25 cellular contexts compared by ENCODE assay signal in the genomic region with DNA sequence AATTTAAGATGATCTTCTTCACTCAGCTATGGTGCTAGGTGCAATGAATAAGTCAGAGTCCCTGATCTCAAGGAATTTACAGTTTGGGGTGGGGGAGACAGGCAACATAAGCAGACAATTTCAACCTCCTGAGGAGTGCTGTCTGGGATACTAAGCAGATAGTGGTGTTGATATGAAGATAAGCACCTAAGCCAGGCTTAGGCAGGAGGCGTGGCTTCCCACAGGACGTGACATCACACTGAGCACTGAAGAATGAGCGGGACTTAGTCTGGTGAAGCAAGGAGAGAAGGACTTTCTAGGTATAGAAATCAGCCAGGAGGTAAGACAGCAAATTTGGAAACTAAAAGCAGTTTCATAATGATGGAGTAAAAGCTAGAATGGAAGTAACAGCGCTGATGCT. TPM values are rescaled to one million over a fixed set of nuclear protein-coding genes. Genes with fewer than 3 reads are reported as not detected.
A peak's percentile ranks its signal among the peaks of the same experiment; 100 is the strongest.
DNase-seq lines count a peak whose midpoint lies in the region; ATAC-seq, FAIRE-seq and TF ChIP-seq lines count a peak whose summit lies in the region.
"Had no signal": no experiment of that assay in that cellular context is flagged by ENCODE, and none has a peak within 500 bp of the region (broad histone marks: within the 10 kb centered on the region; RNA-seq: fewer than 3 reads in every experiment).

No MANE protein-coding gene starts in this region.

- H3K27ac ChIP-seq in DOHH2 (ENCODE audit: low read depth, low read length) (no peak overlapping the region), SU-DHL-6 (ENCODE audit: low read depth, low read length) (no peak overlapping the region), K562 (ENCODE audit: extremely low read depth, low read depth, low read length) (no peak overlapping the region), right lobe of liver (no peak overlapping the region)
- H3K27ac ChIP-seq: BLaER1, gastrocnemius medialis had no signal

- H3K4me2 ChIP-seq in DOHH2 (ENCODE audit: low read length): peak overlapping the region; percentile 36; the same call in 1 of the 2 replicates
- no peak overlapping the region for H3K4me2 ChIP-seq in SU-DHL-6 (ENCODE audit: low read depth, low read length, poor library complexity, severe bottlenecking)
- peak overlapping the region; percentile 62 for H3K4me2 ChIP-seq in K562 (ENCODE audit: insufficient read depth, low read length)
- H3K4me2 ChIP-seq: BLaER1 had no signal

- no TSS peak for BruUV-seq in K562 (replicated peaks; lab: Mats Ljungman, UMichigan)

- H3K27me3 ChIP-seq in DOHH2 (ENCODE audit: control insufficient read depth, low read length) (peaks cover 21% of the 10 kb centered on the region), SU-DHL-6 (ENCODE audit: low read length) (no peaks in the 10 kb centered on the region), K562 (ENCODE audit: control insufficient read depth in 2 of 2, insufficient read depth in 2 of 2, low read length in 2 of 2) (no peaks in the 10 kb centered on the region), right lobe of liver (peaks cover 0 to 16% of the 10 kb centered on the region in 2 donors)

- FAIRE-seq in K562 (lab: Jason Lieb, UNC): peak; percentile 88
- FAIRE-seq: H54 had no signal

- intact Hi-C loops in activated CD4-positive, alpha-beta T cell treated with anti-CD3 and anti-CD28 coated beads, Interleukin-2, amount 10 ng/mL, durations not matched to agents 24 days and 14 days (cut with micrococcal nuclease): no loop called here
- intact Hi-C loops in K562 (cut with micrococcal nuclease) (no loop called here), right lobe of liver (cut with DNase I) (no loop called here)

- TF ChIP-seq CTCF in DOHH2 (IDR thresholded peaks at IDR 0.05; ENCODE audit: low read depth, low read length, poor library complexity, severe bottlenecking) (no peak), SU-DHL-6 (IDR thresholded peaks at IDR 0.05; ENCODE audit: insufficient read depth, low read length, poor library complexity, severe bottlenecking) (no peak), K562 (IDR thresholded peaks at IDR 0.05 in 2 of 3, conservative IDR thresholded peaks at IDR 0.05 in 1 of 3; ENCODE audit: insufficient read depth in 2 of 3, low read depth in 1 of 3, low read length in 3 of 3) (no peak), right lobe of liver (IDR thresholded peaks at IDR 0.05) (no peak)

- H3K9me2 ChIP-seq in DOHH2 (replicated peaks; ENCODE audit: control insufficient read depth, low read length) (no peaks in the 10 kb centered on the region), SU-DHL-6 (replicated peaks; ENCODE audit: insufficient read depth, low read length) (no peaks in the 10 kb centered on the region)

- H2AFZ ChIP-seq in SU-DHL-6 (ENCODE audit: low read depth, low read length, severe bottlenecking) (peak overlapping the region; percentile 88), K562 (ENCODE audit: low read depth, low read length) (peak overlapping the region; percentile 87)

- no peak overlapping the region for H3K4me3 Mint-ChIP-seq in activated CD4-positive, alpha-beta T cell treated with anti-CD3 and anti-CD28 coated beads, Interleukin-2, amount 10 ng/mL, durations not matched to agents 24 days and 14 days
- H3K4me3 Mint-ChIP-seq: naive thymus-derived CD8-positive, alpha-beta T cell; T-cell had no signal

- in situ Hi-C loops in K562 (cut with MboI): no loop called here

- no peaks in the 10 kb centered on the region for H3F3A ChIP-seq in DOHH2 (ENCODE audit: control insufficient read depth, insufficient read depth)
- no peaks in the 10 kb centered on the region for H3F3A ChIP-seq in SU-DHL-6 (ENCODE audit: insufficient read depth)

- no peak overlapping the region for H3K9ac ChIP-seq in SU-DHL-6 (ENCODE audit: low read length)
- H3K9ac ChIP-seq in K562 (ENCODE audit: insufficient read depth in 1 of 2, low read depth in 2 of 2, low read length in 2 of 2): peak overlapping the region in 1 of 2 experiments; percentile 15; a peak in 2 of 4 replicates
- H3K9ac ChIP-seq: BLaER1 had no signal

- H3K4me1 Mint-ChIP-seq in activated CD4-positive, alpha-beta T cell treated with anti-CD3 and anti-CD28 coated beads, Interleukin-2, amount 10 ng/mL, durations not matched to agents 24 days and 14 days: peaks cover 21% of the 10 kb centered on the region

- no peaks in the 10 kb centered on the region for H3K79me2 ChIP-seq in DOHH2 (ENCODE audit: control insufficient read depth, low read length)
- no peaks in the 10 kb centered on the region for H3K79me2 ChIP-seq in SU-DHL-6 (ENCODE audit: insufficient read depth, low read length)
- no peaks in the 10 kb centered on the region for H3K79me2 ChIP-seq in K562 (ENCODE audit: control insufficient read depth, insufficient read depth, low read length)

- H3K27ac Mint-ChIP-seq in activated CD4-positive, alpha-beta T cell treated with anti-CD3 and anti-CD28 coated beads, Interleukin-2, amount 10 ng/mL, durations not matched to agents 24 days and 14 days: no peak overlapping the region
- H3K27ac Mint-ChIP-seq: naive thymus-derived CD8-positive, alpha-beta T cell; T-cell had no signal

- no peaks in the 10 kb centered on the region for H4K20me1 ChIP-seq in DOHH2 (ENCODE audit: control insufficient read depth, insufficient read depth, low read depth, low read length)
- H4K20me1 ChIP-seq in SU-DHL-6 (ENCODE audit: low read depth, low read length): no peaks in the 10 kb centered on the region
- no peaks in the 10 kb centered on the region for H4K20me1 ChIP-seq in K562 (replicated peaks; ENCODE audit: control insufficient read depth, insufficient read depth, low read length)

- no peaks in the 10 kb centered on the region for H3K9me3 ChIP-seq in DOHH2 (ENCODE audit: control insufficient read depth, insufficient read depth, low read length)
- H3K9me3 ChIP-seq in SU-DHL-6 (ENCODE audit: insufficient read depth, low read length): no peaks in the 10 kb centered on the region
- H3K9me3 ChIP-seq in K562 (replicated peaks; ENCODE audit: control insufficient read depth, insufficient read depth, low read depth, low read length): no peaks in the 10 kb centered on the region
- H3K9me3 ChIP-seq in right lobe of liver: no peaks in the 10 kb centered on the region
- H3K9me3 ChIP-seq: BLaER1, gastrocnemius medialis had no signal

- H3K9me1 ChIP-seq in K562 (ENCODE audit: control insufficient read depth, insufficient read depth, low read length): peaks cover 7% of the 10 kb centered on the region

- TF ChIP-seq POLR2A in K562 (conservative IDR thresholded peaks at IDR 0.05): no peak
- no peak for TF ChIP-seq POLR2A in right lobe of liver (IDR thresholded peaks at IDR 0.05)

- POLR2A ChIA-PET in K562 (lab: Yijun Ruan, JAX): interaction anchor here (0.7 to 1.2 kb wide), 3 partner anchors 25 to 37 kb away, joined by 3 to 5 read pairs (median 4); a partner anchor contains a TSS

- H3K4me3 ChIP-seq in DOHH2 (ENCODE audit: low read length) (no peak overlapping the region), SU-DHL-6 (ENCODE audit: insufficient read depth, low read length, poor library complexity, severe bottlenecking) (no peak overlapping the region), K562 (no peak overlapping the region), right lobe of liver (no peak overlapping the region)
- H3K4me3 ChIP-seq: BLaER1, gastrocnemius medialis had no signal

- H3K36me3 ChIP-seq in DOHH2 (ENCODE audit: control insufficient read depth, low read length) (no peaks in the 10 kb centered on the region), SU-DHL-6 (ENCODE audit: low read length) (no peaks in the 10 kb centered on the region), K562 (ENCODE audit: control insufficient read depth, insufficient read depth, low read length) (no peaks in the 10 kb centered on the region), right lobe of liver (no peaks in the 10 kb centered on the region)
- H3K36me3 ChIP-seq: BLaER1, gastrocnemius medialis had no signal

- TF ChIP-seq EP300 in K562 (IDR thresholded peaks at IDR 0.05; ENCODE audit: low read length): no peak

- TF ChIP-seq RAD21 in K562 (CRISPR knock-in tag; conservative IDR thresholded peaks at IDR 0.05 in 1 of 2, IDR thresholded peaks at IDR 0.05 in 1 of 2): no peak

- WGBS in K562 (ENCODE audit: insufficient coverage, low coverage, missing lambda C conversion rate): 24% methylated on average over 4 of the region's 4 CpGs
- 42% methylated on average over 4 of the region's 4 CpGs for WGBS in right lobe of liver (ENCODE audit: insufficient coverage, low coverage, low lambda C conversion rate, missing lambda C conversion rate)

- H3K27me3 Mint-ChIP-seq in activated CD4-positive, alpha-beta T cell treated with anti-CD3 and anti-CD28 coated beads, Interleukin-2, amount 10 ng/mL, durations not matched to agents 24 days and 14 days: peaks cover 41% of the 10 kb centered on the region

- ATAC-seq in K562: peak; percentile 8; the same call in 1 of the 3 replicates
- ATAC-seq in right lobe of liver: no peak
- ATAC-seq: gastrocnemius medialis; naive thymus-derived CD8-positive, alpha-beta T cell; T-cell had no signal

- H3K4me1 ChIP-seq in DOHH2 (ENCODE audit: control insufficient read depth, low read length) (peaks cover 17% of the 10 kb centered on the region), K562 (replicated peaks in 1 of 2; ENCODE audit: control insufficient read depth in 2 of 2, insufficient read depth in 2 of 2, low read length in 2 of 2) (peaks cover 29 to 30% of the 10 kb centered on the region in 2 experiments; a peak in 4 of 5 replicates), right lobe of liver (no peaks in the 10 kb centered on the region)

- CTCF ChIA-PET in K562 (lab: Yijun Ruan, JAX; ENCODE audit: low intra/inter-chr PET ratio): no interaction called here

- H3K9me3 Mint-ChIP-seq in activated CD4-positive, alpha-beta T cell treated with anti-CD3 and anti-CD28 coated beads, Interleukin-2, amount 10 ng/mL, durations not matched to agents 24 days and 14 days: no peaks in the 10 kb centered on the region
- H3K9me3 Mint-ChIP-seq: naive thymus-derived CD8-positive, alpha-beta T cell; T-cell had no signal

- no peaks in the 10 kb centered on the region for H3K36me3 Mint-ChIP-seq in activated CD4-positive, alpha-beta T cell treated with anti-CD3 and anti-CD28 coated beads, Interleukin-2, amount 10 ng/mL, durations not matched to agents 24 days and 14 days (ENCODE audit: low read depth)
- H3K36me3 Mint-ChIP-seq: T-cell had no signal

- peak; percentile 77 for DNase-seq in activated CD4-positive, alpha-beta T cell treated with anti-CD3 and anti-CD28 coated beads, Interleukin-2, amount 10 ng/mL, durations not matched to agents 24 days and 14 days
- no peak for DNase-seq in activated CD4-positive, alpha-beta T cell treated with anti-CD3 and anti-CD28 coated beads for 1 hour
- DNase-seq in K562 (ENCODE audit: extremely low read depth in 1 of 4, low spot score in 3 of 4) (peak in 3 of 4 experiments; percentile 66 to 75 (median 71)), right lobe of liver (no peak), activated gamma-delta T cell (lab: John Stamatoyannopoulos, UW) (no peak), NCI-H446 treated with DMSO at 0.1 percent for 48 hours (lab: John Stamatoyannopoulos, UW) (no peak)
- DNase-seq: activated CD8-positive, alpha-beta memory T cell treated with anti-CD3 and anti-CD28 coated beads, Interleukin-2, amount 50 U/mL, for 4 hours; amygdala; Calu3; central memory CD4-positive, alpha-beta T cell; gastrocnemius medialis; kidney glomerular epithelial cell; mesenchymal stem cell; naive thymus-derived CD8-positive, alpha-beta T cell; NCI-H1092 treated with DMSO at 0.1 percent for 48 hours; NCI-H2081; NCI-H510A; T-cell had no signal

RNA-seq across cellular contexts. Expression of a gene that starts 6.8 kb away (rescaled TPM):
- total RNA-seq in activated CD4-positive, alpha-beta T cell treated with anti-CD3 and anti-CD28 coated beads, Interleukin-2, amount 10 ng/mL, durations not matched to agents 24 days and 14 days: 0.23 TPM in 1 of 2 replicates, not detected in the other
- total RNA-seq in K562 (2011; cell fraction: chromatin; rRNA removed; ENCODE audit: low replicate concordance): not detected in 2 replicates
- 0.13 and 0.67 TPM in 2 replicates for total RNA-seq in K562 (2011; cell fraction: nucleolus; rRNA removed)
- total RNA-seq in K562 (2011; cell fraction: nucleoplasm; rRNA removed): 0.81 TPM in 1 of 2 replicates, not detected in the other
- total RNA-seq in K562 (2014; rRNA removed) (0.27 and 1.3 TPM in 2 replicates), K562 (2014; rRNA removed; fragmentation: Illumina TruSeq; extraction: Trizol) (0.36 and 0.51 TPM in 2 replicates), K562 (2015; rRNA removed; fragmentation: Illumina TruSeq; extraction: Trizol) (0.41 TPM in 1 of 2 replicates, not detected in the other), K562 (2021) (0.81 and 1.6 TPM in 2 replicates), right lobe of liver (not detected)
- polyA plus RNA-seq in K562 (2011; rRNA removed) (0.71 and 1.4 TPM in 2 replicates), K562 (2014; fragmentation: Illumina TruSeq; extraction: Trizol) (0.97 and 1.3 TPM in 2 replicates), K562 (2014; fragmentation: Nextera tagmentation; extraction: Ambion mirVana) (1 to 10 TPM; 1.8 to 1.9 TPM), K562 (2014; rRNA removed) (1.3 TPM in 2 replicates)
- 1.2 and 2.7 TPM in 2 replicates for polyA plus RNA-seq in K562 (2011; cell fraction: cytosol; rRNA removed)
- polyA plus RNA-seq in K562 (2011; cell fraction: nucleus; rRNA removed): 0.65 and 1.4 TPM in 2 replicates
- polyA plus RNA-seq in K562 (2012): 1.1 and 4.3 TPM in 2 replicates
- 0.84 TPM in 1 of 2 replicates, not detected in the other for polyA minus RNA-seq in K562 (2011; rRNA and poly(A)+ RNA removed)
- polyA minus RNA-seq in K562 (2011; cell fraction: cytosol; rRNA and poly(A)+ RNA removed): not detected in 2 replicates
- not detected in 2 replicates for polyA minus RNA-seq in K562 (2011; cell fraction: nucleus; rRNA and poly(A)+ RNA removed)
- total RNA-seq: A673; Calu3; gastrocnemius medialis; HT-29; naive thymus-derived CD8-positive, alpha-beta T cell; T-cell had no signal
- polyA plus RNA-seq: naive thymus-derived CD8-positive, alpha-beta T cell had no signal

RNA-seq across cellular contexts. Expression of a gene that starts 21.3 kb away (rescaled TPM):
- 49.9 and 51.6 TPM in 2 replicates for total RNA-seq in activated CD4-positive, alpha-beta T cell treated with anti-CD3 and anti-CD28 coated beads, Interleukin-2, amount 10 ng/mL, durations not matched to agents 24 days and 14 days
- total RNA-seq in K562 (2011; cell fraction: chromatin; rRNA removed; ENCODE audit: low replicate concordance): 116 and 289 TPM in 2 replicates
- 173 and 178 TPM in 2 replicates for total RNA-seq in K562 (2011; cell fraction: nucleolus; rRNA removed)
- 141 and 151 TPM in 2 replicates for total RNA-seq in K562 (2011; cell fraction: nucleoplasm; rRNA removed)
- total RNA-seq in K562 (2014; rRNA removed): 60.4 and 60.8 TPM in 2 replicates
- total RNA-seq in K562 (2014; rRNA removed; fragmentation: Illumina TruSeq; extraction: Trizol): 39.0 and 56.5 TPM in 2 replicates
- 59.2 and 59.8 TPM in 2 replicates for total RNA-seq in K562 (2015; rRNA removed; fragmentation: Illumina TruSeq; extraction: Trizol)
- total RNA-seq in K562 (2021): 72.9 and 83.0 TPM in 2 replicates
- 46.4 and 61.0 TPM in 2 replicates for polyA plus RNA-seq in K562 (2011; rRNA removed)
- polyA plus RNA-seq in K562 (2011; cell fraction: cytosol; rRNA removed): 34.7 and 45.0 TPM in 2 replicates
- 167 and 238 TPM in 2 replicates for polyA plus RNA-seq in K562 (2011; cell fraction: nucleus; rRNA removed)
- polyA plus RNA-seq in K562 (2012): 67.5 and 72.2 TPM in 2 replicates
- polyA plus RNA-seq in K562 (2014; fragmentation: Illumina TruSeq; extraction: Trizol): 171 and 183 TPM in 2 replicates
- 10 to 100 TPM; 52.1 to 53.7 TPM for polyA plus RNA-seq in K562 (2014; fragmentation: Nextera tagmentation; extraction: Ambion mirVana)
- polyA plus RNA-seq in K562 (2014; rRNA removed): 101 and 112 TPM in 2 replicates
- polyA minus RNA-seq in K562 (2011; rRNA and poly(A)+ RNA removed): 26.0 and 27.1 TPM in 2 replicates
- polyA minus RNA-seq in K562 (2011; cell fraction: cytosol; rRNA and poly(A)+ RNA removed): 28.1 and 36.8 TPM in 2 replicates
- 70.8 and 123 TPM in 2 replicates for polyA minus RNA-seq in K562 (2011; cell fraction: nucleus; rRNA and poly(A)+ RNA removed)
- total RNA-seq in right lobe of liver: 1 to 10 TPM in 2 of 6 experiments, under 1 TPM in 4; 0.24 to 2.6 (median 0.93) TPM

RNA-seq across cellular contexts. Expression of a gene that starts 35.2 kb away (rescaled TPM):
- not detected in 2 replicates for total RNA-seq in activated CD4-positive, alpha-beta T cell treated with anti-CD3 and anti-CD28 coated beads, Interleukin-2, amount 10 ng/mL, durations not matched to agents 24 days and 14 days
- total RNA-seq in K562 (2011; cell fraction: chromatin; rRNA removed; ENCODE audit: low replicate concordance): 0.77 and 1.9 TPM in 2 replicates
- total RNA-seq in K562 (2011; cell fraction: nucleolus; rRNA removed): 2.7 and 2.8 TPM in 2 replicates
- total RNA-seq in K562 (2011; cell fraction: nucleoplasm; rRNA removed): 1.3 and 1.9 TPM in 2 replicates
- total RNA-seq in K562 (2014; rRNA removed) (2.0 and 2.1 TPM in 2 replicates), K562 (2014; rRNA removed; fragmentation: Illumina TruSeq; extraction: Trizol) (0.10 and 0.15 TPM in 2 replicates), K562 (2015; rRNA removed; fragmentation: Illumina TruSeq; extraction: Trizol) (0.14 and 0.23 TPM in 2 replicates), K562 (2021) (1.4 and 1.5 TPM in 2 replicates), right lobe of liver (not detected)
- polyA plus RNA-seq in K562 (2011; rRNA removed) (0.35 and 0.81 TPM in 2 replicates), K562 (2014; fragmentation: Illumina TruSeq; extraction: Trizol) (0.31 and 0.61 TPM in 2 replicates), K562 (2014; fragmentation: Nextera tagmentation; extraction: Ambion mirVana) (under 1 TPM; 0.08 to 0.10 TPM), K562 (2014; rRNA removed) (1.2 and 1.3 TPM in 2 replicates)
- 0.75 and 1.8 TPM in 2 replicates for polyA plus RNA-seq in K562 (2011; cell fraction: cytosol; rRNA removed)
- polyA plus RNA-seq in K562 (2011; cell fraction: nucleus; rRNA removed): 2.0 and 2.9 TPM in 2 replicates
- 0.64 and 1.00 TPM in 2 replicates for polyA plus RNA-seq in K562 (2012)
- 0.18 TPM in 1 of 2 replicates, not detected in the other for polyA minus RNA-seq in K562 (2011; rRNA and poly(A)+ RNA removed)
- polyA minus RNA-seq in K562 (2011; cell fraction: cytosol; rRNA and poly(A)+ RNA removed): 0.38 and 1.0 TPM in 2 replicates
- polyA minus RNA-seq in K562 (2011; cell fraction: nucleus; rRNA and poly(A)+ RNA removed): 0.94 and 1.00 TPM in 2 replicates
- total RNA-seq: Calu3; gastrocnemius medialis; HT-29; naive thymus-derived CD8-positive, alpha-beta T cell; T-cell had no signal
- polyA plus RNA-seq: esophagus; naive thymus-derived CD8-positive, alpha-beta T cell had no signal

RNA-seq across cellular contexts. Expression of a gene that starts 36.9 kb away (rescaled TPM):
- 286 and 305 TPM in 2 replicates for total RNA-seq in activated CD4-positive, alpha-beta T cell treated with anti-CD3 and anti-CD28 coated beads, Interleukin-2, amount 10 ng/mL, durations not matched to agents 24 days and 14 days
- 176 and 423 TPM in 2 replicates for total RNA-seq in K562 (2011; cell fraction: chromatin; rRNA removed; ENCODE audit: low replicate concordance)
- total RNA-seq in K562 (2011; cell fraction: nucleolus; rRNA removed): 383 and 414 TPM in 2 replicates
- total RNA-seq in K562 (2011; cell fraction: nucleoplasm; rRNA removed): 358 and 385 TPM in 2 replicates
- 755 and 1,088 TPM in 2 replicates for total RNA-seq in K562 (2014; rRNA removed)
- 779 and 914 TPM in 2 replicates for total RNA-seq in K562 (2014; rRNA removed; fragmentation: Illumina TruSeq; extraction: Trizol)
- total RNA-seq in K562 (2015; rRNA removed; fragmentation: Illumina TruSeq; extraction: Trizol): 912 and 926 TPM in 2 replicates
- 839 and 845 TPM in 2 replicates for total RNA-seq in K562 (2021)
- 2,698 and 3,950 TPM in 2 replicates for polyA plus RNA-seq in K562 (2011; rRNA removed)
- 6,167 and 6,224 TPM in 2 replicates for polyA plus RNA-seq in K562 (2011; cell fraction: cytosol; rRNA removed)
- polyA plus RNA-seq in K562 (2011; cell fraction: nucleus; rRNA removed): 965 and 1,239 TPM in 2 replicates
- 1,132 and 1,153 TPM in 2 replicates for polyA plus RNA-seq in K562 (2012)
- polyA plus RNA-seq in K562 (2014; fragmentation: Illumina TruSeq; extraction: Trizol): 2,770 and 3,012 TPM in 2 replicates
- 1,000 to 10,000 TPM in 1 of 2 experiments, 100 to 1,000 TPM in 1; 776 to 1,185 TPM for polyA plus RNA-seq in K562 (2014; fragmentation: Nextera tagmentation; extraction: Ambion mirVana)
- 1,517 and 1,660 TPM in 2 replicates for polyA plus RNA-seq in K562 (2014; rRNA removed)
- polyA minus RNA-seq in K562 (2011; rRNA and poly(A)+ RNA removed): 2,193 and 2,971 TPM in 2 replicates
- polyA minus RNA-seq in K562 (2011; cell fraction: cytosol; rRNA and poly(A)+ RNA removed): 751 and 929 TPM in 2 replicates
- polyA minus RNA-seq in K562 (2011; cell fraction: nucleus; rRNA and poly(A)+ RNA removed): 192 and 360 TPM in 2 replicates
- 100 to 1,000 TPM in 2 of 6 experiments, 10 to 100 TPM in 4; 40.6 to 224 (median 68.7) TPM for total RNA-seq in right lobe of liver

RNA-seq across cellular contexts. Expression of a gene that starts 44.9 kb away (rescaled TPM):
- total RNA-seq in activated CD4-positive, alpha-beta T cell treated with anti-CD3 and anti-CD28 coated beads, Interleukin-2, amount 10 ng/mL, durations not matched to agents 24 days and 14 days: not detected in 2 replicates
- 2.1 and 4.9 TPM in 2 replicates for total RNA-seq in K562 (2011; cell fraction: chromatin; rRNA removed; ENCODE audit: low replicate concordance)
- total RNA-seq in K562 (2011; cell fraction: nucleolus; rRNA removed): 2.0 and 2.3 TPM in 2 replicates
- 1.7 and 2.2 TPM in 2 replicates for total RNA-seq in K562 (2011; cell fraction: nucleoplasm; rRNA removed)
- total RNA-seq in K562 (2014; rRNA removed) (0.50 and 0.69 TPM in 2 replicates), K562 (2014; rRNA removed; fragmentation: Illumina TruSeq; extraction: Trizol) (0.47 and 0.99 TPM in 2 replicates), K562 (2015; rRNA removed; fragmentation: Illumina TruSeq; extraction: Trizol) (0.40 and 0.45 TPM in 2 replicates), K562 (2021) (0.62 and 0.69 TPM in 2 replicates), right lobe of liver (10 to 100 TPM; 36.5 to 49.1 (median 43.7) TPM)
- polyA plus RNA-seq in K562 (2011; rRNA removed) (0.83 and 1.2 TPM in 2 replicates), K562 (2014; fragmentation: Illumina TruSeq; extraction: Trizol) (0.36 and 0.61 TPM in 2 replicates), K562 (2014; fragmentation: Nextera tagmentation; extraction: Ambion mirVana) (under 1 TPM; 0.10 to 0.15 TPM), K562 (2014; rRNA removed) (0.36 and 0.98 TPM in 2 replicates)
- 0.80 and 0.89 TPM in 2 replicates for polyA plus RNA-seq in K562 (2011; cell fraction: cytosol; rRNA removed)
- polyA plus RNA-seq in K562 (2011; cell fraction: nucleus; rRNA removed): 0.98 and 2.8 TPM in 2 replicates
- 0.30 and 0.51 TPM in 2 replicates for polyA plus RNA-seq in K562 (2012)
- 0.57 and 0.84 TPM in 2 replicates for polyA minus RNA-seq in K562 (2011; rRNA and poly(A)+ RNA removed)
- polyA minus RNA-seq in K562 (2011; cell fraction: cytosol; rRNA and poly(A)+ RNA removed): 0.73 and 0.95 TPM in 2 replicates
- polyA minus RNA-seq in K562 (2011; cell fraction: nucleus; rRNA and poly(A)+ RNA removed): 0.33 and 0.67 TPM in 2 replicates
- total RNA-seq: naive thymus-derived CD8-positive, alpha-beta T cell had no signal
- polyA plus RNA-seq: naive thymus-derived CD8-positive, alpha-beta T cell had no signal

Comparison
In these comparisons a context has a peak if more than half of its experiments do, and no peak if none do; other contexts are left out.
1. DNase-seq: peak in activated CD4-positive, alpha-beta T cell treated with anti-CD3 and anti-CD28 coated beads, Interleukin-2, amount 10 ng/mL, durations not matched to agents 24 days and 14 days (single experiment) and K562 (3 of 4); none in activated CD4-positive, alpha-beta T cell treated with anti-CD3 and anti-CD28 coated beads for 1 hour (single experiment), right lobe of liver (0 of 3), activated gamma-delta T cell (single experiment) and NCI-H446 treated with DMSO at 0.1 percent for 48 hours (single experiment).
2. RNA of a gene that starts 21.3 kb away (total RNA-seq): 39.0 to 289 TPM in K562 and 49.9 to 51.6 TPM in activated CD4-positive, alpha-beta T cell treated with anti-CD3 and anti-CD28 coated beads, Interleukin-2, amount 10 ng/mL, durations not matched to agents 24 days and 14 days; 0.24 to 2.6 TPM in right lobe of liver; every median in the first group is over 10 times any median in the second.